1 cellular context compared by ENCODE assay signal in the genomic region with DNA sequence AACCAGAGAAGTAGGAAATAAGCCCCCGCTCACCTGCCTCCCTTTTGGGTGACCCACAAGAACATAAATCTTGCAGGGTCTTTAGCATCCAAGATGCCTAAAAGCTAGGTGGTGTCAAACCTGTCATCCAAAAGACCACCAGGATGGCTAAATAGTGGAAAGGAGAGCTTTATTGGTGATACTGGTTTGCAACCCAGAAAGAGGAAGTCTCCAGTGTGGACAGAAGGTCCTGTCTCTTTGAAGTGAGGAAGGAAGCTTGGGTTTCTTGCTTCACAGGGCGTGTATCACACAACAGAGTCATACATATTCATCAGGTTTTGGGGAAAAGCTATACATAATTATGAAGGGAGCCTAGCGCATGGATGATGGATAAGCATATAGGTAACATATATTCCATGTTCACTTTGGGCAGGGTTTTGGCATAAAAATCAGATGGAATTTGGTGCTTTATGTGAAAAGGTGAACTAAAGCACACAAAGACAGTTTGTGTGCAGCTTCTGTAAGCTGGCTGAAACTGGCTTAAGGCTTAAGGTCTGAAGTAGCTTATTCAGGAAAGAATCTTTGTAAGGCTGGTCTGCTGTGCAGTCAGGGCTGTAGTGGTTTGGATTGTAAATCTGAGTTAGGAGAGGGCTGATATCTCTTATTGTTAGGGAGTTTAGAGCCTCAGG.
TF ChIP-seq lines count a peak whose summit lies in the region.

No MANE protein-coding gene starts in this region.

TF ChIP-seq in H1, 55 proteins besides CTCF, POLR2A, EP300 and RAD21:
- no peak for TF ChIP-seq BACH1 (IDR thresholded peaks at IDR 0.05; ENCODE audit: low read length)
- no peak for TF ChIP-seq PHF8 (conservative IDR thresholded peaks at IDR 0.05; ENCODE audit: low read depth, low read length)
- TF ChIP-seq POLR2AphosphoS5 (IDR thresholded peaks at IDR 0.05; ENCODE audit: low read depth, low read length) = no peak
- no peak for TF ChIP-seq CEBPB (IDR thresholded peaks at IDR 0.05; ENCODE audit: low read depth, low read length)
- no peak for TF ChIP-seq NANOG (IDR thresholded peaks at IDR 0.05; ENCODE audit: insufficient read depth, low read depth, low read length, poor library complexity, severe bottlenecking)
- TF ChIP-seq USF2 (IDR thresholded peaks at IDR 0.05; ENCODE audit: low read length) = no peak
- no peak for TF ChIP-seq JUND (IDR thresholded peaks at IDR 0.05; ENCODE audit: low read length)
- no peak for TF ChIP-seq JUN (IDR thresholded peaks at IDR 0.05; ENCODE audit: low read depth, low read length)
- TF ChIP-seq NRF1 (IDR thresholded peaks at IDR 0.05; ENCODE audit: low read depth, low read length) = no peak
- no peak for TF ChIP-seq TCF12 (IDR thresholded peaks at IDR 0.05; ENCODE audit: low read depth, low read length)
- TF ChIP-seq CREB1 (IDR thresholded peaks at IDR 0.05) = no peak
